In the genomic region with DNA sequence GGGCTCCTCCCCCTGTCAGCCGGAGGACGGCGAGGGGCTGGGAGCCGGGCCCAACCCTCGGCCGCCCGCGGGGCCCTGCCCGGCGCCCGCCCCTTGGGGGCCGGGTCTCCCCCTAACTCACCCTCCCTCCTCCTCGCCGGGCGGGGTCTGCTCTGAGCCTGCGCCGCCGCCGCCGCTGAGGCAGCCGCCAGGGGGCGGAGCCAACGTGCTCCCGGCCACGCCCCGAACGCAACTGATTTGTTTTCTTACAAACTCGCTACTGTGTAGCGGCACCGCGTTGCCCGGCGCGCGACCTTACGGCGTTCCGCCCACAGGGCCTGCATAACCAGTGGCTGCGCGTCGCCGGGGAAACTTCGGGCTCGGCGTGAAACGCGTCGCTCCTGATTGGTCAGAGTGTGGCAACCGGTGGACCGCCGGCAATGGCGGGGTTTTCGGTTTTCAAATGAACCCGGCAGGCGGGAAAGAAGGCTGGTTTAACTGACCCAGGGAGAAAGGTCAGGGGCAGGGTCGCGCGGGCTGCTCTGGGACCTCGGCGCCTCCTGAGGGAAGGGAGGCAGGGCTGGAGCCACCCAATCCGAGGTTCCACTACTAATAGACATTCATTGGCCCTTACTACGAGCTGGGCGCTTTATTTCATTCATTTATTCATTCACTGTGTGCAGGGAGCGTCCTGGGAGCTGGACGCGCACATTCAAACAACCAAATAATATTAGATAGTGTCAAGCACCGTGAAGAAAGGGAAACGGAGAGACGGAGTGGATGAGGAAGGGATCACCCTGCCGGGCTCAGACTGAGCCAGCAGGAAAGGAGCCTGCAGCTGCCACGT, we compare ENCODE assay signal across 8 cellular contexts. TPM values are rescaled to one million over a fixed set of nuclear protein-coding genes. Genes with fewer than 3 reads are reported as not detected.
DNase-seq lines count a peak whose midpoint lies in the region; TF ChIP-seq lines count a peak whose summit lies in the region.

A gene (minus strand): TSS at position 154 of the 826 bp plus-strand sequence. CDS start 326 bp downstream, outside the sequence.

- H3K9me3 Mint-ChIP-seq in HFFc6, result no peaks in the 10 kb centered on the region
- H3K9me3 Mint-ChIP-seq in activated naive CD4-positive, alpha-beta T cell treated with anti-CD3 and anti-CD28 coated beads, Interleukin-2, amount 10 ng/mL, durations not matched to agents 7 days and 5 days, result no peaks in the 10 kb centered on the region

- TF ChIP-seq CTCF in HFFc6 (IDR thresholded peaks at IDR 0.05) (peak; percentile 82), NB4 (IDR thresholded peaks at IDR 0.05; ENCODE audit: low read depth, low read length) (no peak)

- H3K36me3 ChIP-seq in SK-N-MC (ENCODE audit: insufficient read depth, low read length), result peaks cover 3% of the 10 kb centered on the region; the same call in 1 of the 2 replicates

- H3K27ac ChIP-seq in SK-N-MC (peak within 1 kb of the TSS; percentile 90), temporal lobe (ENCODE audit: low read depth, low read length) (peak within 1 kb of the TSS; percentile 56)

- H3K4me3 ChIP-seq in NB4 (ENCODE audit: low read depth, low read length) (peak within 1 kb of the TSS; percentile 83), SK-N-MC (peak within 1 kb of the TSS; percentile 98)

- peak within 1 kb of the TSS; percentile 92 for H3K4me3 Mint-ChIP-seq in HFFc6
- peak within 1 kb of the TSS; percentile 84 for H3K4me3 Mint-ChIP-seq in activated naive CD4-positive, alpha-beta T cell treated with anti-CD3 and anti-CD28 coated beads, Interleukin-2, amount 10 ng/mL, durations not matched to agents 7 days and 5 days

- H3K27ac Mint-ChIP-seq in HFFc6, result peak within 1 kb of the TSS; percentile 93
- peak within 1 kb of the TSS; percentile 99 for H3K27ac Mint-ChIP-seq in activated naive CD4-positive, alpha-beta T cell treated with anti-CD3 and anti-CD28 coated beads, Interleukin-2, amount 10 ng/mL, durations not matched to agents 7 days and 5 days

- DNase-seq in GM04504 (ENCODE audit: low read depth), result peak; percentile 99
- peak; percentile 99 for DNase-seq in HFFc6
- peak; percentile 100 for DNase-seq in NB4 (ENCODE audit: low read depth)
- DNase-seq in SK-N-MC (ENCODE audit: low read depth, low spot score), result peak; percentile 97
- peak; percentile 100 for DNase-seq in activated naive CD4-positive, alpha-beta T cell treated with anti-CD3 and anti-CD28 coated beads, Interleukin-2, amount 10 ng/mL, durations not matched to agents 7 days and 5 days
- DNase-seq in germinal center (ENCODE audit: low spot score), result peak; percentile 94
- DNase-seq in nucleus accumbens (lab: John Stamatoyannopoulos, UW), result peak; percentile 87 to 100 (median 99)

- TF ChIP-seq POLR2A in NB4 (IDR thresholded peaks at IDR 0.05; ENCODE audit: extremely low read depth, insufficient read length), result peak; percentile 40

- peak within 1 kb of the TSS; percentile 83 for H3K9ac ChIP-seq in SK-N-MC (ENCODE audit: insufficient read length)

- CTCF ChIA-PET in activated naive CD4-positive, alpha-beta T cell treated with anti-CD3 and anti-CD28 coated beads, Interleukin-2, amount 10 ng/mL, durations not matched to agents 7 days and 5 days (lab: Charles Lee), result interaction anchor here (0.8 to 4.0 kb wide), 8 partner anchors 17 to 133 kb away, joined by 3 to 19 read pairs (median 4); a partner anchor contains a TSS

- H3K27me3 Mint-ChIP-seq in HFFc6 (ENCODE audit: insufficient read depth), result peaks cover 8% of the 10 kb centered on the region; the same call in 1 of the 2 replicates
- H3K27me3 Mint-ChIP-seq in activated naive CD4-positive, alpha-beta T cell treated with anti-CD3 and anti-CD28 coated beads, Interleukin-2, amount 10 ng/mL, durations not matched to agents 7 days and 5 days, result no peaks in the 10 kb centered on the region

- peaks cover 47% of the 10 kb centered on the region for H3K4me1 Mint-ChIP-seq in HFFc6 (ENCODE audit: low read depth)
- H3K4me1 Mint-ChIP-seq in activated naive CD4-positive, alpha-beta T cell treated with anti-CD3 and anti-CD28 coated beads, Interleukin-2, amount 10 ng/mL, durations not matched to agents 7 days and 5 days, result peaks cover 44% of the 10 kb centered on the region

- no peaks in the 10 kb centered on the region for H3K9me3 ChIP-seq in SK-N-MC (ENCODE audit: low read depth, low read length)

- H3K36me3 Mint-ChIP-seq in HFFc6 (ENCODE audit: low read depth), result 0 out of 2 replicates have a peak, but pooled peaks cover 4% of the 10 kb centered on the region
- H3K36me3 Mint-ChIP-seq in activated naive CD4-positive, alpha-beta T cell treated with anti-CD3 and anti-CD28 coated beads, Interleukin-2, amount 10 ng/mL, durations not matched to agents 7 days and 5 days, result peaks cover 32% of the 10 kb centered on the region

RNA-seq across cellular contexts. Expression of the gene that starts here (rescaled TPM):
- total RNA-seq in HFFc6 (2021; fragmentation: NEBNext Ultra II Directional; extraction: Animal tissue kit (Norgen Biotek cat#: 25700)), result 10 to 100 TPM in 5 of 6 experiments, 1 to 10 TPM in 1; 8.0 to 14.7 (median 13.2) TPM
- 46.7 TPM for total RNA-seq in temporal lobe

Comparison
In these comparisons a context has a peak if more than half of its experiments do, and no peak if none do; other contexts are left out.
1. Peak in every context shown above with its lines: DNase-seq, H3K4me3 ChIP-seq and H3K27ac ChIP-seq.